ENCODE assay signal across 9 cellular contexts in the genomic region with DNA sequence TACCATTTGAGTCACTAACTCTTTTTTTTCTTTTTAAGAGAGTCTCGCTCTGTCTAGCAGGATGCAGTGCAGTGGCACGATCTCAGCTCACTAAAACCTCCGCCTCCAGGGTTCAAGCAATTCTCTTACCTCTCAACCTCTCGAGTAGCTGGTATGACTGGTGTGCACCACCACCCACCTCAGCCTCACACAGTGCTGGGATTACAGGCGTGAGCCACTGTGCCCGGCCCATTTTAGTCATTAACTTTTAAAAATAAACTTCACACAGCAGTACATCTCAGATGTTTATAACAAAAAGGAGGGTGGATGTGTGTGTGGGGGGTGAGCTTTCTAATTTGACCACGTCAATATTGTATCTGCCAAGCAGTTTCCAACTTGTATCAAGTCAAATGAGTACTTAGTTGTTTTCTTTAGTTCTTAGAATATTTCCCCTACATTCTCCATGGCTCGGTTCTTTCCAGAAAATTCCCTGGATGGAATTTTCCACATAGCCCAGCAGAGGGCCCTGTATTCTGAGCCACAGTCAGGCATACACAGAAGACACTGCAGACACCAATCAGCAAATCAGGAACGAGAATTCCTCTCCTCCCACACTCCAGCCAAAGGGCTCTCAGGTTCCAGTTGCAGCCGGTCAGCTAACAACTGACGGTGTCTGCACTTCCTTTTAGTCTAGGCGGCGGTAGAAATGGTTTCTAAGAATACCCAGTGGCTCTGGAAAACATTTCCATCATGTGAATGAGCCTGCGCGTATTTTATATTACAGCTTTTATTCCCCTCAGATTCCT. TPM values are rescaled to one million over a fixed set of nuclear protein-coding genes. Genes with fewer than 3 reads are reported as not detected.
DNase-seq lines count a peak whose midpoint lies in the region; ATAC-seq and TF ChIP-seq lines count a peak whose summit lies in the region.
"Had no signal": no experiment of that assay in that cellular context is flagged by ENCODE, and none has a peak within 500 bp of the region (broad histone marks: within the 10 kb centered on the region; RNA-seq: fewer than 3 reads in every experiment).

No MANE protein-coding gene starts in this region.

- intact Hi-C loops in ascending aorta (cut with DNase I) (loop anchor here (1.0 to 10.0 kb wide), 3 partner anchors 15 to 484 kb away; a partner anchor contains a TSS), left ventricle myocardium inferior (cut with micrococcal nuclease) (no loop called here)

- ATAC-seq in GM21619 (IDR thresholded peaks at IDR 0.05; ENCODE audit: unreplicated experiment) = no peak

- TF ChIP-seq CTCF in AG04450 (IDR thresholded peaks at IDR 0.05; ENCODE audit: low read depth, low read length) (peak; percentile 63), ascending aorta (IDR thresholded peaks at IDR 0.05) (peak; percentile 38 to 44 (median 41)), left ventricle myocardium inferior (IDR thresholded peaks at IDR 0.05; ENCODE audit: borderline replicate concordance) (peak; percentile 67)

- H3K9me3 ChIP-seq in AG04450 (ENCODE audit: control insufficient read depth, insufficient read depth, low read length) = no peaks in the 10 kb centered on the region
- H3K9me3 ChIP-seq in HAP-1 = no peaks in the 10 kb centered on the region
- H3K9me3 ChIP-seq in ascending aorta = no peaks in the 10 kb centered on the region
- no peaks in the 10 kb centered on the region for H3K9me3 ChIP-seq in left ventricle myocardium inferior (replicated peaks)

- no peaks in the 10 kb centered on the region for H3K27me3 ChIP-seq in AG04450 (ENCODE audit: control insufficient read depth, insufficient read depth, low read length)
- no peaks in the 10 kb centered on the region for H3K27me3 ChIP-seq in HAP-1 (ENCODE audit: low read depth)
- H3K27me3 ChIP-seq in ascending aorta = no peaks in the 10 kb centered on the region
- H3K27me3 ChIP-seq in left ventricle myocardium inferior (ENCODE audit: low read depth) = no peaks in the 10 kb centered on the region

- no peak overlapping the region for H3K4me3 ChIP-seq in AG04450 (ENCODE audit: low read depth, low read length)
- no peak overlapping the region for H3K4me3 ChIP-seq in HAP-1
- H3K4me3 ChIP-seq in ascending aorta = no peak overlapping the region
- H3K4me3 ChIP-seq in left ventricle myocardium inferior = no peak overlapping the region

- POLR2A ChIA-PET in AG04450 (lab: Yijun Ruan, JAX) = interaction anchor here (0.7 kb wide), 1 partner anchor 15 kb away, joined by 3 read pairs; no protein-coding TSS in a partner anchor

- DNase-seq in AG04450 (ENCODE audit: low read depth, low spot score) (peak; percentile 76), HAP-1 (ENCODE audit: low spot score in 2 of 2) (peak; percentile 90 to 97), NCI-H446 treated with DMSO at 0.1 percent for 48 hours (lab: John Stamatoyannopoulos, UW) (peak; percentile 72), ascending aorta (ENCODE audit: low spot score in 2 of 2) (peak; percentile 54 to 90), left ventricle myocardium inferior (peak; percentile 63), pons (ENCODE audit: low spot score) (peak; percentile 97), T-helper 1 cell (no peak)
- DNase-seq: naive B cell had no signal

- H3K27ac ChIP-seq in AG04450 (ENCODE audit: low read depth, low read length) (peak overlapping the region; percentile 21), ascending aorta (peak overlapping the region; percentile 82 to 88), left ventricle myocardium inferior (replicated peaks) (peak overlapping the region; percentile 84)

- H3K36me3 ChIP-seq in HAP-1 (replicated peaks) (no peaks in the 10 kb centered on the region), ascending aorta (no peaks in the 10 kb centered on the region), left ventricle myocardium inferior (no peaks in the 10 kb centered on the region)

- CTCF ChIA-PET in AG04450 (lab: Charles Lee) = interaction anchor here (0.9 to 3.3 kb wide), 8 partner anchors 15 to 486 kb away, joined by 3 to 36 read pairs (median 4); no protein-coding TSS in a partner anchor

- in situ Hi-C loops in HAP-1 (cut with MboI; ENCODE audit: low sequenced_read_pairs) = no loop called here

- H3K4me1 ChIP-seq in HAP-1 (peaks cover 4% of the 10 kb centered on the region), ascending aorta (peaks cover 0 to 6% of the 10 kb centered on the region in 2 donors), left ventricle myocardium inferior (peaks cover 23% of the 10 kb centered on the region)

RNA-seq across cellular contexts. Expression of a gene that starts 20.1 kb away (rescaled TPM):
- 27.3 and 37.8 TPM in 2 replicates for polyA plus RNA-seq in AG04450 (2011; rRNA removed)
- polyA minus RNA-seq in AG04450 (2011; rRNA and poly(A)+ RNA removed) = 53.9 and 70.2 TPM in 2 replicates
- total RNA-seq in ascending aorta (56.1 TPM), left ventricle myocardium inferior (76.4 TPM)

RNA-seq across cellular contexts. Expression of a gene that starts 41.3 kb away (rescaled TPM):
- 1,256 and 2,140 TPM in 2 replicates for polyA plus RNA-seq in AG04450 (2011; rRNA removed)
- 1,655 and 2,290 TPM in 2 replicates for polyA minus RNA-seq in AG04450 (2011; rRNA and poly(A)+ RNA removed)
- total RNA-seq in ascending aorta (1,308 TPM), left ventricle myocardium inferior (99.3 TPM)

RNA-seq across cellular contexts. Expression of a gene that starts 57.9 kb away (rescaled TPM):
- 4.5 and 6.2 TPM in 2 replicates for polyA plus RNA-seq in AG04450 (2011; rRNA removed)
- polyA minus RNA-seq in AG04450 (2011; rRNA and poly(A)+ RNA removed) = 4.9 and 7.4 TPM in 2 replicates
- 2.7 TPM for total RNA-seq in ascending aorta
- 16.1 TPM for total RNA-seq in left ventricle myocardium inferior

Comparison
In these comparisons a context has a peak if more than half of its experiments do, and no peak if none do; other contexts are left out.
1. DNase-seq: peak in AG04450 (single experiment), HAP-1 (2 of 2), NCI-H446 treated with DMSO at 0.1 percent for 48 hours (single experiment), ascending aorta (2 of 2), left ventricle myocardium inferior (single experiment) and pons (single experiment); none in T-helper 1 cell (0 of 5).
2. H3K27ac ChIP-seq: peak in every context shown above with its lines; median percentile 85 in ascending aorta; 84 in left ventricle myocardium inferior; 21 in AG04450.
3. RNA of a gene that starts 41.3 kb away (total RNA-seq): 1,308 TPM in ascending aorta (single experiment); 99.3 TPM in left ventricle myocardium inferior (single experiment); every median in the first group is over 10 times any median in the second.
4. Peak in every context shown above with its lines, with median percentiles within 50 percentile points of each other: CTCF ChIP-seq.